In genomic region chr19:8340341-8341096, GRCh38 we compare ENCODE assay signal across 13 cellular contexts. TPM values are rescaled to one million over a fixed set of nuclear protein-coding genes. Genes with fewer than 3 reads are reported as not detected.
A peak's percentile ranks its signal among the peaks of the same experiment; 100 is the strongest.
DNase-seq lines count a peak whose midpoint lies in the region; ATAC-seq, FAIRE-seq and TF ChIP-seq lines count a peak whose summit lies in the region.
"Had no signal": no experiment of that assay in that cellular context is flagged by ENCODE, and none has a peak within 500 bp of the region (broad histone marks: within the 10 kb centered on the region; RNA-seq: fewer than 3 reads in every experiment).

No MANE protein-coding gene starts in this region.

- ATAC-seq in left ventricle myocardium superior: peak; percentile 72
- peak in 3 of 4 donors; percentile 17 to 38 (median 33) for ATAC-seq in psoas muscle
- ATAC-seq: T-cell had no signal

- 18 to 34% (median 25%) methylated on average over 12 to 15 of the region's 15 CpGs for WGBS in adrenal gland, 4 donors
- 13 to 15% (median 14%) methylated on average over 15 of the region's 15 CpGs for WGBS in psoas muscle, 3 donors

- no peak for FAIRE-seq in frontal cortex (lab: Jason Lieb, UNC)

- peaks cover 4% of the 10 kb centered on the region for H3K27me3 ChIP-seq in adrenal gland
- H3K27me3 ChIP-seq in psoas muscle (ENCODE audit: insufficient read depth in 3 of 3, low read length in 2 of 3): peaks cover 0 to 30% (median 0%) of the 10 kb centered on the region in 3 donors

- POLR2A ChIA-PET in HEK293T (lab: Yijun Ruan, JAX): interaction anchor here (1.3 kb wide), 1 partner anchor 104 kb away, joined by 3 read pairs; the partner anchor contains the start of gene HNRNPM

- intact Hi-C loops in adrenal gland (cut with DNase I): no loop called here
- intact Hi-C loops in left ventricle myocardium superior (cut with micrococcal nuclease): no loop called here
- intact Hi-C loops in psoas muscle (cut with DNase I): no loop called here

- H3K27ac ChIP-seq in adrenal gland (peak overlapping the region in 1 of 5 donors; percentile 44), psoas muscle (peak overlapping the region; percentile 70)
- H3K27ac ChIP-seq: tibial nerve had no signal

- H3K36me3 ChIP-seq in adrenal gland (replicated peaks in 1 of 2) (no peaks in the 10 kb centered on the region), psoas muscle (ENCODE audit: insufficient read depth in 1 of 2, low read depth in 1 of 2) (no peaks in the 10 kb centered on the region)
- H3K36me3 ChIP-seq: tibial nerve had no signal

- no peak for TF ChIP-seq POLR2A in adrenal gland (IDR thresholded peaks at IDR 0.05)

- CTCF ChIA-PET in HEK293T (lab: Yijun Ruan, JAX): interaction anchor here (1.3 kb wide), 1 partner anchor 106 kb away, joined by 3 read pairs; no protein-coding TSS in a partner anchor

- H3K9me3 ChIP-seq in adrenal gland (replicated peaks in 1 of 3) (no peaks in the 10 kb centered on the region), psoas muscle (no peaks in the 10 kb centered on the region)
- H3K9me3 ChIP-seq: tibial nerve had no signal

- TF ChIP-seq CTCF in GM12875 (IDR thresholded peaks at IDR 0.05; ENCODE audit: borderline replicate concordance, insufficient read depth, low read depth, low read length) (0 out of 2 replicates have a peak, but pooled peaks have one; percentile 19), adrenal gland (IDR thresholded peaks at IDR 0.05) (peak in 5 of 6 experiments; percentile 9 to 36 (median 25)), psoas muscle (IDR thresholded peaks at IDR 0.05) (no peak)

- DNase-seq in adrenal gland (peak; percentile 41 to 91 (median 68)), left ventricle myocardium superior (peak; percentile 81), psoas muscle (peak; percentile 33 to 82), retina (no peak), HEK293T (ENCODE audit: extremely low spot score) (no peak), frontal cortex (ENCODE audit: low spot score in 2 of 2) (no peak)
- no peak for DNase-seq in activated CD8-positive, alpha-beta memory T cell treated with anti-CD3 and anti-CD28 coated beads, Interleukin-2, amount 50 U/mL, for 4 hours
- DNase-seq: activated T-cell treated with anti-CD3 and anti-CD28 coated beads, Interleukin-2, amount 50 U/mL, for 1 hour; head of caudate nucleus; NCI-H69; T-cell had no signal

- H3K4me1 ChIP-seq in adrenal gland (replicated peaks in 1 of 2) (peaks cover 0 to 15% of the 10 kb centered on the region in 2 donors), psoas muscle (no peaks in the 10 kb centered on the region)

- H3K4me3 ChIP-seq in GM12875 (ENCODE audit: low read depth, low read length): no peak overlapping the region
- H3K4me3 ChIP-seq in adrenal gland: no peak overlapping the region
- peak overlapping the region; percentile 68 for H3K4me3 ChIP-seq in psoas muscle
- H3K4me3 ChIP-seq: tibial nerve had no signal

TF ChIP-seq in HEK293T, 16 proteins besides CTCF, POLR2A, EP300 and RAD21:
- no peak for TF ChIP-seq ARNT (IDR thresholded peaks at IDR 0.05)
- TF ChIP-seq SP1 (IDR thresholded peaks at IDR 0.05): no peak
- TF ChIP-seq PKNOX1 (IDR thresholded peaks at IDR 0.05): no peak
- no peak for TF ChIP-seq TARDBP (IDR thresholded peaks at IDR 0.05)
- no peak for TF ChIP-seq BHLHE40 (IDR thresholded peaks at IDR 0.05; ENCODE audit: borderline replicate concordance)
- no peak for TF ChIP-seq FOXM1 (IDR thresholded peaks at IDR 0.05; ENCODE audit: borderline replicate concordance)
- TF ChIP-seq SUZ12 (IDR thresholded peaks at IDR 0.05): no peak
- TF ChIP-seq L3MBTL2 (conservative IDR thresholded peaks at IDR 0.05): no peak
- no peak for TF ChIP-seq ZNF384 (IDR thresholded peaks at IDR 0.05)
- TF ChIP-seq LEF1 (IDR thresholded peaks at IDR 0.05; ENCODE audit: borderline replicate concordance): no peak
- TF ChIP-seq CTBP1 (IDR thresholded peaks at IDR 0.05; ENCODE audit: borderline replicate concordance): no peak
- no peak for TF ChIP-seq FOXA1 (IDR thresholded peaks at IDR 0.05)
- TF ChIP-seq FOXK2 (IDR thresholded peaks at IDR 0.05): no peak
- TF ChIP-seq HDGF (IDR thresholded peaks at IDR 0.05; ENCODE audit: borderline replicate concordance): no peak
- TF ChIP-seq ELF4 (IDR thresholded peaks at IDR 0.05): no peak
- TF ChIP-seq NFRKB (IDR thresholded peaks at IDR 0.05): no peak

RNA-seq across cellular contexts. Expression of gene KANK3, which starts 2.5 kb away (rescaled TPM):
- total RNA-seq in adrenal gland: 10 to 100 TPM in 7 of 8 donors, 1 to 10 TPM in 1; 9.8 to 27.7 (median 18.4) TPM
- 10 to 100 TPM in 2 of 3 donors, under 1 TPM in 1; 0.38 to 27.8 (median 23.6) TPM for polyA plus RNA-seq in adrenal gland
- total RNA-seq in left ventricle myocardium superior: 22.8 TPM
- total RNA-seq in psoas muscle: 10 to 100 TPM in 2 of 4 donors, 1 to 10 TPM in 2; 7.1 to 14.2 (median 9.7) TPM
- 1 to 10 TPM; 5.1 to 9.4 (median 7.7) TPM for polyA plus RNA-seq in psoas muscle
- total RNA-seq in frontal cortex: 2.4 TPM

RNA-seq across cellular contexts. Expression of gene RPS28, which starts 19.2 kb away (rescaled TPM):
- total RNA-seq in adrenal gland (1,000 to 10,000 TPM in 4 of 8 donors, 100 to 1,000 TPM in 4; 220 to 1,896 (median 903) TPM), left ventricle myocardium superior (1,189 TPM), psoas muscle (1,000 to 10,000 TPM in 2 of 4 donors, 100 to 1,000 TPM in 2; 947 to 1,442 (median 1,003) TPM), frontal cortex (157 TPM)
- polyA plus RNA-seq in adrenal gland (1,000 to 10,000 TPM in 1 of 3 donors, 100 to 1,000 TPM in 2; 155 to 1,715 (median 649) TPM), psoas muscle (100 to 1,000 TPM; 431 to 717 (median 657) TPM)

RNA-seq across cellular contexts. Expression of gene NDUFA7, which starts 19.3 kb away (rescaled TPM):
- 10 to 100 TPM in 7 of 8 donors, 1 to 10 TPM in 1; 5.3 to 84.5 (median 72.4) TPM for total RNA-seq in adrenal gland
- 100 to 1,000 TPM; 140 to 502 (median 202) TPM for polyA plus RNA-seq in adrenal gland
- total RNA-seq in left ventricle myocardium superior: 134 TPM
- total RNA-seq in psoas muscle: 100 to 1,000 TPM in 3 of 4 donors, 10 to 100 TPM in 1; 76.8 to 150 (median 109) TPM
- polyA plus RNA-seq in psoas muscle: 100 to 1,000 TPM; 211 to 271 (median 243) TPM
- 7.3 TPM for total RNA-seq in frontal cortex

RNA-seq across cellular contexts. Expression of gene ANGPTL4, which starts 23.4 kb away (rescaled TPM):
- total RNA-seq in adrenal gland (100 to 1,000 TPM in 2 of 8 donors, 10 to 100 TPM in 5, 1 to 10 TPM in 1; 4.4 to 141 (median 27.1) TPM), left ventricle myocardium superior (11.7 TPM), psoas muscle (100 to 1,000 TPM in 1 of 4 donors, 10 to 100 TPM in 3; 10.7 to 118 (median 44.7) TPM), frontal cortex (0.82 TPM)
- polyA plus RNA-seq in adrenal gland (10 to 100 TPM in 2 of 3 donors, 1 to 10 TPM in 1; 4.9 to 54.0 (median 46.8) TPM), psoas muscle (100 to 1,000 TPM in 1 of 3 donors, 10 to 100 TPM in 2; 17.2 to 235 (median 19.1) TPM)

RNA-seq across cellular contexts. Expression of gene CD320, which starts 32.4 kb away (rescaled TPM):
- total RNA-seq in adrenal gland (100 to 1,000 TPM in 1 of 8 donors, 10 to 100 TPM in 7; 53.6 to 129 (median 68.2) TPM), left ventricle myocardium superior (37.9 TPM), psoas muscle (10 to 100 TPM; 17.4 to 25.4 (median 22.4) TPM), frontal cortex (16.7 TPM)
- polyA plus RNA-seq in adrenal gland (10 to 100 TPM; 12.0 to 61.4 (median 34.1) TPM), psoas muscle (10 to 100 TPM; 44.8 to 67.2 (median 47.6) TPM)

Comparison
In these comparisons a context has a peak if more than half of its experiments do, and no peak if none do; other contexts are left out.
1. DNase-seq: peak in adrenal gland (7 of 7), left ventricle myocardium superior (single experiment) and psoas muscle (2 of 2); none in activated CD8-positive, alpha-beta memory T cell treated with anti-CD3 and anti-CD28 coated beads, Interleukin-2, amount 50 U/mL, for 4 hours (single experiment), retina (single experiment), HEK293T (single experiment) and frontal cortex (0 of 2).